In the genomic region with DNA sequence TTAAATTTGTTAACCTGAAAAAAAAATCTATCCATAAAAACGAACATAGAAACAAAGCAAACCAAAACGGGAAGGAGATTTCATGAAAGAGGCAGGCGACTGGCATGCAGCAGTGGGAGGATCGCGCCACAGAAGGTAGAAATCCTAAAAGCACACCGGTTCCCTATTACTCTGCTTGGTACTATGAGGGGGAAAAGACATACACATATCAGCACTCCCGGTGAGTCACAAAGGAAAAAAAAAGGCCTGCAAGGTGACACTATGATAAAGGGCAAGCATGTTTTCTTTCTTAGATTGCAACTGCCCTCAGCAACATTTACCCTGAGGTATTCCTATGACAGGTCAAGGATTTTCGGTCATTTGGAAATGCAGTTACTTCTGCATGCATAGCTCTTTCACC, we compare ENCODE assay signal across 2 cellular contexts.
TF ChIP-seq lines count a peak whose summit lies in the region.

No MANE protein-coding gene starts in this region.

TF ChIP-seq in IMR-90, 13 proteins besides CTCF, POLR2A, EP300 and RAD21:
- TF ChIP-seq MAFK (IDR thresholded peaks at IDR 0.05; ENCODE audit: low read depth, low read length) (no peak), FOS (IDR thresholded peaks at IDR 0.05; ENCODE audit: low read depth, low read length) (no peak), CEBPB (IDR thresholded peaks at IDR 0.05; ENCODE audit: low read depth, low read length) (no peak), BHLHE40 (IDR thresholded peaks at IDR 0.05; ENCODE audit: low read depth, low read length) (no peak), CHD1 (IDR thresholded peaks at IDR 0.05; ENCODE audit: low read depth, low read length) (no peak), NFE2L2 (IDR thresholded peaks at IDR 0.05; ENCODE audit: low read depth, low read length) (no peak), SMC3 (IDR thresholded peaks at IDR 0.05; ENCODE audit: low read depth, low read length) (no peak), MXI1 (IDR thresholded peaks at IDR 0.05; ENCODE audit: borderline replicate concordance, low read depth, low read length) (no peak), MAZ (IDR thresholded peaks at IDR 0.05; ENCODE audit: borderline replicate concordance, low read depth, low read length) (no peak), RFX5 (IDR thresholded peaks at IDR 0.05; ENCODE audit: low read depth, low read length) (no peak)
- TF ChIP-seq, protein P1, sequence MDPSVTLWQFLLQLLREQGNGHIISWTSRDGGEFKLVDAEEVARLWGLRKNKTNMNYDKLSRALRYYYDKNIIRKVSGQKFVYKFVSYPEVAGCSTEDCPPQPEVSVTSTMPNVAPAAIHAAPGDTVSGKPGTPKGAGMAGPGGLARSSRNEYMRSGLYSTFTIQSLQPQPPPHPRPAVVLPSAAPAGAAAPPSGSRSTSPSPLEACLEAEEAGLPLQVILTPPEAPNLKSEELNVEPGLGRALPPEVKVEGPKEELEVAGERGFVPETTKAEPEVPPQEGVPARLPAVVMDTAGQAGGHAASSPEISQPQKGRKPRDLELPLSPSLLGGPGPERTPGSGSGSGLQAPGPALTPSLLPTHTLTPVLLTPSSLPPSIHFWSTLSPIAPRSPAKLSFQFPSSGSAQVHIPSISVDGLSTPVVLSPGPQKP (IDR thresholded peaks at IDR 0.05; ENCODE audit: borderline replicate concordance, low read depth, low read length), result no peak
- TF ChIP-seq, protein P2, sequence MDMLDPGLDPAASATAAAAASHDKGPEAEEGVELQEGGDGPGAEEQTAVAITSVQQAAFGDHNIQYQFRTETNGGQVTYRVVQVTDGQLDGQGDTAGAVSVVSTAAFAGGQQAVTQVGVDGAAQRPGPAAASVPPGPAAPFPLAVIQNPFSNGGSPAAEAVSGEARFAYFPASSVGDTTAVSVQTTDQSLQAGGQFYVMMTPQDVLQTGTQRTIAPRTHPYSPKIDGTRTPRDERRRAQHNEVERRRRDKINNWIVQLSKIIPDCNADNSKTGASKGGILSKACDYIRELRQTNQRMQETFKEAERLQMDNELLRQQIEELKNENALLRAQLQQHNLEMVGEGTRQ (IDR thresholded peaks at IDR 0.05; ENCODE audit: low read depth, low read length), result no peak
TF ChIP-seq in IMR-90: peak in this region for 0.

TF ChIP-seq in WTC11, 78 proteins besides CTCF, POLR2A, EP300 and RAD21:
- no peak for TF ChIP-seq EMX1 (CRISPR knock-in tag; IDR thresholded peaks at IDR 0.05)
- TF ChIP-seq SMAD4 (CRISPR knock-in tag; IDR thresholded peaks at IDR 0.05), result no peak
- TF ChIP-seq, protein P3, sequence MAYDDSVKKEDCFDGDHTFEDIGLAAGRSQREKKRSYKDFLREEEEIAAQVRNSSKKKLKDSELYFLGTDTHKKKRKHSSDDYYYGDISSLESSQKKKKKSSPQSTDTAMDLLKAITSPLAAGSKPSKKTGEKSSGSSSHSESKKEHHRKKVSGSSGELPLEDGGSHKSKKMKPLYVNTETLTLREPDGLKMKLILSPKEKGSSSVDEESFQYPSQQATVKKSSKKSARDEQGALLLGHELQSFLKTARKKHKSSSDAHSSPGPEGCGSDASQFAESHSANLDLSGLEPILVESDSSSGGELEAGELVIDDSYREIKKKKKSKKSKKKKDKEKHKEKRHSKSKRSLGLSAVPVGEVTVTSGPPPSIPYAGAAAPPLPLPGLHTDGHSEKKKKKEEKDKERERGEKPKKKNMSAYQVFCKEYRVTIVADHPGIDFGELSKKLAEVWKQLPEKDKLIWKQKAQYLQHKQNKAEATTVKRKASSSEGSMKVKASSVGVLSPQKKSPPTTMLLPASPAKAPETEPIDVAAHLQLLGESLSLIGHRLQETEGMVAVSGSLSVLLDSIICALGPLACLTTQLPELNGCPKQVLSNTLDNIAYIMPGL (CRISPR knock-in tag; IDR thresholded peaks at IDR 0.05), result no peak
- TF ChIP-seq, protein P4, sequence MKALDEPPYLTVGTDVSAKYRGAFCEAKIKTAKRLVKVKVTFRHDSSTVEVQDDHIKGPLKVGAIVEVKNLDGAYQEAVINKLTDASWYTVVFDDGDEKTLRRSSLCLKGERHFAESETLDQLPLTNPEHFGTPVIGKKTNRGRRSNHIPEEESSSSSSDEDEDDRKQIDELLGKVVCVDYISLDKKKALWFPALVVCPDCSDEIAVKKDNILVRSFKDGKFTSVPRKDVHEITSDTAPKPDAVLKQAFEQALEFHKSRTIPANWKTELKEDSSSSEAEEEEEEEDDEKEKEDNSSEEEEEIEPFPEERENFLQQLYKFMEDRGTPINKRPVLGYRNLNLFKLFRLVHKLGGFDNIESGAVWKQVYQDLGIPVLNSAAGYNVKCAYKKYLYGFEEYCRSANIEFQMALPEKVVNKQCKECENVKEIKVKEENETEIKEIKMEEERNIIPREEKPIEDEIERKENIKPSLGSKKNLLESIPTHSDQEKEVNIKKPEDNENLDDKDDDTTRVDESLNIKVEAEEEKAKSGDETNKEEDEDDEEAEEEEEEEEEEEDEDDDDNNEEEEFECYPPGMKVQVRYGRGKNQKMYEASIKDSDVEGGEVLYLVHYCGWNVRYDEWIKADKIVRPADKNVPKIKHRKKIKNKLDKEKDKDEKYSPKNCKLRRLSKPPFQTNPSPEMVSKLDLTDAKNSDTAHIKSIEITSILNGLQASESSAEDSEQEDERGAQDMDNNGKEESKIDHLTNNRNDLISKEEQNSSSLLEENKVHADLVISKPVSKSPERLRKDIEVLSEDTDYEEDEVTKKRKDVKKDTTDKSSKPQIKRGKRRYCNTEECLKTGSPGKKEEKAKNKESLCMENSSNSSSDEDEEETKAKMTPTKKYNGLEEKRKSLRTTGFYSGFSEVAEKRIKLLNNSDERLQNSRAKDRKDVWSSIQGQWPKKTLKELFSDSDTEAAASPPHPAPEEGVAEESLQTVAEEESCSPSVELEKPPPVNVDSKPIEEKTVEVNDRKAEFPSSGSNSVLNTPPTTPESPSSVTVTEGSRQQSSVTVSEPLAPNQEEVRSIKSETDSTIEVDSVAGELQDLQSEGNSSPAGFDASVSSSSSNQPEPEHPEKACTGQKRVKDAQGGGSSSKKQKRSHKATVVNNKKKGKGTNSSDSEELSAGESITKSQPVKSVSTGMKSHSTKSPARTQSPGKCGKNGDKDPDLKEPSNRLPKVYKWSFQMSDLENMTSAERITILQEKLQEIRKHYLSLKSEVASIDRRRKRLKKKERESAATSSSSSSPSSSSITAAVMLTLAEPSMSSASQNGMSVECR (CRISPR knock-in tag; IDR thresholded peaks at IDR 0.05; ENCODE audit: borderline replicate concordance), result no peak
